ENCODE assay signal across 8 cellular contexts in the genomic region with DNA sequence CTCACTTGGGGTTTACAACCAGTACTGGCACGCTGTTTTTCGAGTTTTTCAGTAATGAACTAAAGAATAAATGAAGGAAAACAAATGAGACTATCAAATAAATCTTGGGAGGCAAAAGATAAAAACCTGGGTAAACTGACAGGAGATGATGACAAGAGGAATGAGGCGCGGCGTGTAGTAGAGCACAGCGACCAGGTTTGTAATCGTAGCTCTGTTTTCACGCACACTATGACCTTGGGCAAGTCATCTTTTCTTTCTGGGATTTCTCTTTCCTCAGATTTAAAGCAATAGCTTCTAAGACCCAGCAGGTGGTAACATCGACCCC. TPM values are rescaled to one million over a fixed set of nuclear protein-coding genes. Genes with fewer than 3 reads are reported as not detected.
DNase-seq lines count a peak whose midpoint lies in the region; ATAC-seq, FAIRE-seq and TF ChIP-seq lines count a peak whose summit lies in the region.

No MANE protein-coding gene starts in this region.

- peak overlapping the region; percentile 93 to 99 (median 96) for H3K27ac Mint-ChIP-seq in nephron

- H3K9me3 Mint-ChIP-seq in nephron = no peaks in the 10 kb centered on the region

- peak overlapping the region; percentile 92 for H3K27ac ChIP-seq in BLaER1
- H3K27ac ChIP-seq in MM.1S (ENCODE audit: low read length) = peak overlapping the region; percentile 60; the same call in 1 of the 2 replicates
- H3K27ac ChIP-seq in effector memory CD4-positive, alpha-beta T cell (ENCODE audit: insufficient read depth, low read length, poor library complexity, severe bottlenecking) = peak overlapping the region; percentile 89

- peak overlapping the region; percentile 84 for H2AFZ ChIP-seq in MM.1S (ENCODE audit: low read length)

- peak overlapping the region; percentile 92 to 99 (median 97) for H3K4me3 Mint-ChIP-seq in nephron

- H3K79me2 ChIP-seq in MM.1S (ENCODE audit: low read length) = peaks cover 23% of the 10 kb centered on the region

- no peaks in the 10 kb centered on the region for H3K9me2 ChIP-seq in MM.1S (replicated peaks; ENCODE audit: insufficient read depth, low read length)

- H4K20me1 ChIP-seq in BLaER1 (no peaks in the 10 kb centered on the region; the same call in 1 of the 2 replicates), MM.1S (ENCODE audit: insufficient read depth, low read length) (no peaks in the 10 kb centered on the region)

- H3K36me3 ChIP-seq in BLaER1 (peaks cover 16% of the 10 kb centered on the region), MM.1S (replicated peaks; ENCODE audit: insufficient read depth, low read length) (no peaks in the 10 kb centered on the region)
- H3K36me3 ChIP-seq in effector memory CD4-positive, alpha-beta T cell (ENCODE audit: control insufficient read depth, insufficient read depth, low read length) = no peaks in the 10 kb centered on the region

- FAIRE-seq in HTR-8/SVneo (lab: Jason Lieb, UNC) = no peak

- ATAC-seq in esophagus mucosa = no peak

- H3K36me3 Mint-ChIP-seq in nephron (ENCODE audit: low read depth) = no peaks in the 10 kb centered on the region

- H3K9me3 ChIP-seq in BLaER1 = no peaks in the 10 kb centered on the region
- H3K9me3 ChIP-seq in MM.1S (replicated peaks; ENCODE audit: insufficient read depth, low read length) = no peaks in the 10 kb centered on the region
- H3K9me3 ChIP-seq in effector memory CD4-positive, alpha-beta T cell (ENCODE audit: control insufficient read depth, low read length) = no peaks in the 10 kb centered on the region

- DNase-seq in MM.1S = no peak
- no peak for DNase-seq in effector memory CD4-positive, alpha-beta T cell
- no peak for DNase-seq in HTR-8/SVneo (ENCODE audit: insufficient read length, low spot score)
- no peak for DNase-seq in NCI-H510A treated with DMSO at 0.1 percent for 48 hours (lab: John Stamatoyannopoulos, UW)
- no peak for DNase-seq in iPS-NIHi11 (ENCODE audit: low spot score)

- H3K4me3 ChIP-seq in BLaER1 (peak overlapping the region; percentile 94), MM.1S (ENCODE audit: low read length) (peak overlapping the region; percentile 83)
- H3K4me3 ChIP-seq in effector memory CD4-positive, alpha-beta T cell (ENCODE audit: insufficient read depth, low read depth, low read length, poor library complexity, severe bottlenecking) = peak overlapping the region; percentile 96

- peaks cover 17% of the 10 kb centered on the region for H3K4me1 ChIP-seq in BLaER1
- no peaks in the 10 kb centered on the region for H3K4me1 ChIP-seq in MM.1S (ENCODE audit: low read length)
- H3K4me1 ChIP-seq in effector memory CD4-positive, alpha-beta T cell (ENCODE audit: control insufficient read depth, insufficient read depth, low read length, poor library complexity, severe bottlenecking) = peaks cover 14% of the 10 kb centered on the region

- H3K4me2 ChIP-seq in BLaER1 (peak overlapping the region; percentile 97), MM.1S (ENCODE audit: low read depth, low read length) (peak overlapping the region; percentile 62)

- H3K9ac ChIP-seq in BLaER1 (peak overlapping the region; percentile 96), MM.1S (ENCODE audit: low read length) (peak overlapping the region; percentile 83)

- H3K27me3 ChIP-seq in BLaER1 (no peaks in the 10 kb centered on the region), MM.1S (replicated peaks; ENCODE audit: insufficient read depth, low read length) (no peaks in the 10 kb centered on the region)
- no peaks in the 10 kb centered on the region for H3K27me3 ChIP-seq in effector memory CD4-positive, alpha-beta T cell (replicated peaks; ENCODE audit: control insufficient read depth, insufficient read depth, low read length, poor library complexity, severe bottlenecking)

- peaks cover 3% of the 10 kb centered on the region for H3F3A ChIP-seq in MM.1S (ENCODE audit: insufficient read depth, low read length)

- H3K4me1 Mint-ChIP-seq in nephron = peaks cover 11% of the 10 kb centered on the region

- TF ChIP-seq CTCF in MM.1S (IDR thresholded peaks at IDR 0.05; ENCODE audit: low read length) = no peak
- no peak for TF ChIP-seq CTCF in nephron (IDR thresholded peaks at IDR 0.05; ENCODE audit: unreplicated experiment in 3 of 3)

- no peaks in the 10 kb centered on the region for H3K27me3 Mint-ChIP-seq in nephron (ENCODE audit: low read depth)

RNA-seq across cellular contexts. Expression of a gene that starts 0.4 kb away (rescaled TPM):
- 16.7 TPM for total RNA-seq in esophagus mucosa

RNA-seq across cellular contexts. Expression of a gene that starts 18.8 kb away (rescaled TPM):
- 5.9 TPM for total RNA-seq in esophagus mucosa
